In genomic region chr9:73093016-73093739, GRCh38 we compare ENCODE assay signal across 15 cellular contexts. TPM values are rescaled to one million over a fixed set of nuclear protein-coding genes. Genes with fewer than 3 reads are reported as not detected.
DNase-seq lines count a peak whose midpoint lies in the region; ATAC-seq, FAIRE-seq and TF ChIP-seq lines count a peak whose summit lies in the region.
"Had no signal": no experiment of that assay in that cellular context is flagged by ENCODE, and none has a peak within 500 bp of the region (broad histone marks: within the 10 kb centered on the region; RNA-seq: fewer than 3 reads in every experiment).

No MANE protein-coding gene starts in this region.

- no peaks in the 10 kb centered on the region for H3K36me3 ChIP-seq in HCT116 (ENCODE audit: control insufficient read depth in 1 of 2, insufficient read depth in 2 of 2, low read length in 2 of 2)
- no peaks in the 10 kb centered on the region for H3K36me3 ChIP-seq in PC-3 (ENCODE audit: low read depth, low read length)
- no peaks in the 10 kb centered on the region for H3K36me3 ChIP-seq in HepG2 (replicated peaks in 1 of 2; ENCODE audit: control insufficient read depth in 1 of 2, insufficient read depth in 2 of 2, low read length in 2 of 2)
- H3K36me3 ChIP-seq in tibial nerve = no peaks in the 10 kb centered on the region

- no peaks in the 10 kb centered on the region for H3K9me3 Mint-ChIP-seq in mesothelial cell of epicardium

- no peaks in the 10 kb centered on the region for H3K27me3 ChIP-seq in HCT116 (ENCODE audit: insufficient read depth, low read length)
- H3K27me3 ChIP-seq in PC-3 (ENCODE audit: low read length) = no peaks in the 10 kb centered on the region
- H3K27me3 ChIP-seq in HepG2 (ENCODE audit: control insufficient read depth in 1 of 2, insufficient read depth in 2 of 2, low read length in 2 of 2) = 0 out of 5 replicates have a peak, but pooled peaks cover 0 to 5% of the 10 kb centered on the region in 2 experiments
- no peaks in the 10 kb centered on the region for H3K27me3 ChIP-seq in tibial nerve

- FAIRE-seq in HepG2 (lab: Jason Lieb, UNC) (no peak), urothelium cell line (lab: Jason Lieb, UNC) (no peak)

- TF ChIP-seq EP300 in HepG2 (IDR thresholded peaks at IDR 0.05; ENCODE audit: low read depth in 2 of 2, low read length in 2 of 2) (no peak), HepG2 (CRISPR knock-in tag; IDR thresholded peaks at IDR 0.05; ENCODE audit: borderline replicate concordance) (no peak), tibial nerve (IDR thresholded peaks at IDR 0.05) (no peak)

- no peak overlapping the region for H3K27ac Mint-ChIP-seq in mesothelial cell of epicardium

- TF ChIP-seq RAD21 in HCT116 (IDR thresholded peaks at IDR 0.05; ENCODE audit: low read depth) (no peak), HepG2 (CRISPR knock-in tag; IDR thresholded peaks at IDR 0.05) (no peak)

- H3K27me3 Mint-ChIP-seq in mesothelial cell of epicardium (ENCODE audit: low read depth) = no peaks in the 10 kb centered on the region

- intact Hi-C loops in HCT116 (cut with micrococcal nuclease) = no loop called here
- intact Hi-C loops in PC-3 (cut with micrococcal nuclease) = no loop called here
- intact Hi-C loops in HepG2 (cut with micrococcal nuclease; ENCODE audit: unreplicated experiment) = no loop called here

- H3K4me3 Mint-ChIP-seq in mesothelial cell of epicardium = no peak overlapping the region

- H3K9me3 ChIP-seq in HCT116 (ENCODE audit: control insufficient read depth in 1 of 2, insufficient read depth in 1 of 2, low read depth in 1 of 2, low read length in 2 of 2) (no peaks in the 10 kb centered on the region), PC-3 (ENCODE audit: low read length) (no peaks in the 10 kb centered on the region), HepG2 (ENCODE audit: low read length) (no peaks in the 10 kb centered on the region), tibial nerve (no peaks in the 10 kb centered on the region)

- H4K20me1 ChIP-seq in HCT116 (ENCODE audit: insufficient read depth) (no peaks in the 10 kb centered on the region), PC-3 (ENCODE audit: low read length) (no peaks in the 10 kb centered on the region), HepG2 (ENCODE audit: insufficient read depth, low read length) (no peaks in the 10 kb centered on the region)

- no peak for TF ChIP-seq CTCF in HCT116 (IDR thresholded peaks at IDR 0.05 in 2 of 3, conservative IDR thresholded peaks at IDR 0.05 in 1 of 3; ENCODE audit: borderline replicate concordance in 1 of 3, insufficient read depth in 1 of 3, low read depth in 2 of 3, low read length in 2 of 3)
- TF ChIP-seq CTCF in PC-3 (conservative IDR thresholded peaks at IDR 0.05; ENCODE audit: low read depth, low read length) = no peak
- TF ChIP-seq CTCF in HepG2 (CRISPR knock-in tag; IDR thresholded peaks at IDR 0.05) = no peak
- no peak for TF ChIP-seq CTCF in tibial nerve (IDR thresholded peaks at IDR 0.05)
- TF ChIP-seq CTCF in mesothelial cell of epicardium (IDR thresholded peaks at IDR 0.05; ENCODE audit: unreplicated experiment) = no peak

- CTCF ChIA-PET in HCT116 (lab: Charles Lee) (interaction anchor here (0.5 to 1.0 kb wide), 2 partner anchors 12 to 108 kb away, joined by 3 read pairs; no protein-coding TSS in a partner anchor), PC-3 (lab: Charles Lee) (no interaction called here), HepG2 (lab: Yijun Ruan, JAX; ENCODE audit: low intra/inter-chr PET ratio, low total read pairs) (no interaction called here)

- RAD21 ChIA-PET in HCT116 (lab: Charles Lee; ENCODE audit: low non-redundant PET in 1 of 2, low total read pairs in 2 of 2, uncharacterized antibody in 2 of 2, unreplicated experiment in 2 of 2) = interaction anchor here in 1 of 2 experiments (0.6 kb wide), 1 partner anchor 1708 kb away, joined by 4 read pairs; no protein-coding TSS in a partner anchor

- ATAC-seq in HCT116 = no peak
- no peak for ATAC-seq in PC-3
- ATAC-seq in HepG2 = no peak
- ATAC-seq: esophagus mucosa had no signal

- no peak for DNase-seq in HCT116 (ENCODE audit: low read depth, low spot score)
- no peak for DNase-seq in PC-3
- no peak for DNase-seq in HepG2 (ENCODE audit: low spot score)
- DNase-seq in tibial nerve (ENCODE audit: low spot score in 2 of 2) = no peak
- no peak for DNase-seq in mesothelial cell of epicardium (ENCODE audit: low spot score in 2 of 2, unreplicated experiment in 2 of 2)
- no peak for DNase-seq in urothelium cell line (ENCODE audit: low spot score)
- DNase-seq in cerebellar cortex (ENCODE audit: low spot score) = no peak
- DNase-seq: activated CD4-positive, alpha-beta T cell treated with anti-CD3 and anti-CD28 coated beads for 48 hours; activated gamma-delta T cell; AML-193; COR-L47; midbrain; NCI-H146; NK-92 treated with Interleukin-12 subunit alpha and Interleukin-12 subunit beta, amount 100 ng/mL, for 24 hours had no signal

- POLR2A ChIA-PET in HCT116 (lab: Charles Lee) = no interaction called here
- POLR2A ChIA-PET in PC-3 (lab: Charles Lee; ENCODE audit: unreplicated experiment) = no interaction called here
- POLR2A ChIA-PET in HepG2 (lab: Yijun Ruan, JAX) = no interaction called here

- peak overlapping the region; percentile 77 for H2AFZ ChIP-seq in HCT116 (ENCODE audit: low read depth, low read length, poor library complexity, severe bottlenecking)
- peak overlapping the region; percentile 37 for H2AFZ ChIP-seq in PC-3 (ENCODE audit: low read length)
- no peak overlapping the region for H2AFZ ChIP-seq in HepG2 (ENCODE audit: low read length)

- no peaks in the 10 kb centered on the region; a peak in 1 of 4 replicates for H3K4me1 ChIP-seq in HCT116 (ENCODE audit: control insufficient read depth in 1 of 2, insufficient read depth in 2 of 2, low read length in 2 of 2)
- H3K4me1 ChIP-seq in PC-3 (ENCODE audit: insufficient read depth, low read length) = peaks cover 7% of the 10 kb centered on the region; the same call in 1 of the 2 replicates
- H3K4me1 ChIP-seq in HepG2 (ENCODE audit: insufficient read depth, low read length) = no peaks in the 10 kb centered on the region
- peaks cover 0 to 16% (median 0%) of the 10 kb centered on the region in 4 donors for H3K4me1 ChIP-seq in tibial nerve

- H3K9me2 ChIP-seq in HCT116 (ENCODE audit: insufficient read depth) (no peaks in the 10 kb centered on the region), PC-3 (replicated peaks; ENCODE audit: low read length) (no peaks in the 10 kb centered on the region)

- no peak overlapping the region for H3K9ac ChIP-seq in HCT116 (ENCODE audit: low read length)
- H3K9ac ChIP-seq in PC-3 (ENCODE audit: low read length) = no peak overlapping the region
- no peak overlapping the region for H3K9ac ChIP-seq in HepG2 (ENCODE audit: insufficient read depth, low read depth, low read length)

- no peaks in the 10 kb centered on the region for H3K79me2 ChIP-seq in HCT116 (ENCODE audit: insufficient read depth, low read length)
- H3K79me2 ChIP-seq in PC-3 (ENCODE audit: low read length) = no peaks in the 10 kb centered on the region
- H3K79me2 ChIP-seq in HepG2 (ENCODE audit: insufficient read depth, low read length) = no peaks in the 10 kb centered on the region

- no peaks in the 10 kb centered on the region for H3K36me3 Mint-ChIP-seq in mesothelial cell of epicardium

- TF ChIP-seq POLR2A in HCT116 (IDR thresholded peaks at IDR 0.05; ENCODE audit: borderline replicate concordance, extremely low read depth, insufficient read depth, insufficient read length) (no peak), HepG2 (IDR thresholded peaks at IDR 0.05; ENCODE audit: insufficient read depth in 1 of 2, low read depth in 2 of 2, low read length in 2 of 2) (no peak), tibial nerve (IDR thresholded peaks at IDR 0.05) (no peak)

- no peak overlapping the region for H3K4me2 ChIP-seq in HCT116 (ENCODE audit: low read length)
- peak overlapping the region; percentile 51; the same call in 1 of the 2 replicates for H3K4me2 ChIP-seq in PC-3 (ENCODE audit: low read length)
- H3K4me2 ChIP-seq in HepG2 (ENCODE audit: low read depth, low read length) = no peak overlapping the region

- no peak overlapping the region for H3K4me3 ChIP-seq in HCT116 (replicated peaks in 1 of 2; ENCODE audit: low read depth in 1 of 2, low read length in 2 of 2)
- peak overlapping the region; percentile 27; the same call in 1 of the 2 replicates for H3K4me3 ChIP-seq in PC-3 (ENCODE audit: low read length)
- H3K4me3 ChIP-seq in HepG2 (replicated peaks in 1 of 3; ENCODE audit: insufficient read depth in 1 of 3, low read depth in 2 of 3, low read length in 3 of 3) = no peak overlapping the region
- H3K4me3 ChIP-seq in tibial nerve = peak overlapping the region in 2 of 4 donors; percentile 15 to 28

- peaks cover 8% of the 10 kb centered on the region for H3K4me1 Mint-ChIP-seq in mesothelial cell of epicardium

- BruUV-seq in HCT116 (replicated peaks; lab: Mats Ljungman, UMichigan) (no TSS peak), PC-3 (replicated peaks; lab: Mats Ljungman, UMichigan) (no TSS peak), HepG2 (replicated peaks; lab: Mats Ljungman, UMichigan) (no TSS peak)

- no peak overlapping the region for H3K27ac ChIP-seq in HCT116 (ENCODE audit: low read depth, low read length)
- H3K27ac ChIP-seq in PC-3 (ENCODE audit: low read length) = no peak overlapping the region
- no peak overlapping the region for H3K27ac ChIP-seq in HepG2 (ENCODE audit: extremely low read length, insufficient read depth, low read length)
- H3K27ac ChIP-seq in tibial nerve = peak overlapping the region; percentile 3 to 71 (median 33)

- in situ Hi-C loops in HepG2 (cut with HindIII; ENCODE audit: extremely low pct_ligation_motif_present, low pct_unique_long_range_greater_than_20kb) = no loop called here

- H3F3A ChIP-seq in PC-3 (ENCODE audit: low read length, unreplicated experiment) = no peaks in the 10 kb centered on the region

RNA-seq across cellular contexts. Expression of gene ANXA1, which starts 58.5 kb away (rescaled TPM):
- total RNA-seq in HCT116 (2021; ENCODE audit: unreplicated experiment) (486 TPM), PC-3 (2014; rRNA removed) (176 and 192 TPM in 2 replicates), HepG2 (2016; rRNA removed; fragmentation: Illumina TruSeq; extraction: Trizol) (0.20 and 0.24 TPM in 2 replicates), tibial nerve (100 to 1,000 TPM; 265 to 504 (median 306) TPM), mesothelial cell of epicardium (166 to 189 TPM (median 183 TPM) in 3 replicates)
- 380 and 384 TPM in 2 replicates for polyA plus RNA-seq in HCT116 (2012)
- total RNA-seq in HepG2 (2016; cell fraction: cytosol; rRNA removed; fragmentation: Illumina TruSeq; extraction: Trizol; ENCODE audit: low read depth) = not detected in 2 replicates
- total RNA-seq in HepG2 (2016; cell fraction: insoluble cytoplasmic fraction; rRNA removed; fragmentation: Illumina TruSeq; extraction: Trizol) = not detected in 2 replicates
- total RNA-seq in HepG2 (2016; cell fraction: membrane; rRNA removed; fragmentation: Illumina TruSeq; extraction: Trizol) = not detected in 2 replicates
- total RNA-seq in HepG2 (2016; cell fraction: nucleus; rRNA removed; fragmentation: Illumina TruSeq; extraction: Trizol) = not detected in 2 replicates
- 0.13 and 0.15 TPM in 2 replicates for polyA plus RNA-seq in HepG2 (2011; rRNA removed)
- polyA plus RNA-seq in HepG2 (2011; cell fraction: cytosol; rRNA removed) = 0.05 and 0.14 TPM in 2 replicates
- polyA plus RNA-seq in HepG2 (2011; cell fraction: nucleus; rRNA removed) = not detected in 2 replicates
- polyA plus RNA-seq in HepG2 (2012) = not detected in 2 replicates
- polyA plus RNA-seq in HepG2 (2016; cell fraction: cytosol; fragmentation: Illumina TruSeq; extraction: Trizol; ENCODE audit: low read depth) = not detected in 2 replicates
- polyA plus RNA-seq in HepG2 (2016; cell fraction: insoluble cytoplasmic fraction; fragmentation: Illumina TruSeq; extraction: Trizol; ENCODE audit: low read depth) = 0.15 and 0.21 TPM in 2 replicates
- not detected in 2 replicates for polyA plus RNA-seq in HepG2 (2016; cell fraction: membrane; fragmentation: Illumina TruSeq; extraction: Trizol; ENCODE audit: low read depth)
- polyA plus RNA-seq in HepG2 (2016; cell fraction: nucleus; fragmentation: Illumina TruSeq; extraction: Trizol; ENCODE audit: insufficient read depth, low read depth) = 0.65 TPM in 1 of 2 replicates, not detected in the other
- polyA minus RNA-seq in HepG2 (2011; rRNA and poly(A)+ RNA removed; ENCODE audit: low replicate concordance) = 0.52 and 145 TPM in 2 replicates
- polyA minus RNA-seq in HepG2 (2011; cell fraction: cytosol; rRNA and poly(A)+ RNA removed) = not detected in 2 replicates
- polyA minus RNA-seq in HepG2 (2011; cell fraction: nucleus; rRNA and poly(A)+ RNA removed) = 0.90 TPM in 1 of 2 replicates, not detected in the other

Comparison
In these comparisons a context has a peak if more than half of its experiments do, and no peak if none do; other contexts are left out.
1. H3K27ac ChIP-seq: peak in tibial nerve (4 of 4); none in HCT116 (single experiment), PC-3 (single experiment) and HepG2 (single experiment).
2. RNA of gene ANXA1, which starts 58.5 kb away (total RNA-seq): 486 TPM in HCT116 (single experiment), 265 to 504 TPM in tibial nerve, 176 to 192 TPM in PC-3 and 166 to 189 TPM in mesothelial cell of epicardium; 0.20 to 0.24 TPM in HepG2; every median in the first group is over 100 times any median in the second.